ENCODE assay signal across 8 cellular contexts in the genomic region with DNA sequence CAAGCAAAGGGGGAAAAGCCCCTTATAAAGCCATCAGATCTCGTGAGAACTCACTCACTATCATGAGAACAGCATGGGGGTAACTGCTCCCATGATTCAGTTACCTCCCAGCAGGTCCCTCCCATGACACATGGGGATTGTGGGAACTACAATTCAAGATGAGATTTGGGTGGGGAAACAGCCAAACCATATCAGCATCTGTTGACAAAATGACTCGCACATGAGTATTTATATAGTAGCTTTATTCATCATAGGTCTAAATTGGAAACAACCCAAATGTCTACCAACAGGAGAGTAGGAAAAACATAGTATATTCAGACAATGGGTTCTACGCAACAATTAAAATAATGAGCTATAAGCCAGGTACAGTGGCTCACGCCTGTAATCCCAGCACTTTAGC. TPM values are rescaled to one million over a fixed set of nuclear protein-coding genes. Genes with fewer than 3 reads are reported as not detected.
A peak's percentile ranks its signal among the peaks of the same experiment; 100 is the strongest.
DNase-seq lines count a peak whose midpoint lies in the region; ATAC-seq, FAIRE-seq and TF ChIP-seq lines count a peak whose summit lies in the region.
"Not testable (repeated sequence)": the region's sequence is repeated elsewhere in the genome, so short reads cannot be mapped to it uniquely, and the experiment has no call there.

No MANE protein-coding gene starts in this region.

- not testable (repeated sequence) for H3K4me3 ChIP-seq in PC-3 (ENCODE audit: low read length); astrocyte (ENCODE audit: insufficient read depth, low read depth, low read length); fibroblast of lung (replicated peaks in 1 of 4; ENCODE audit: control extremely low read depth in 1 of 4, insufficient read depth in 1 of 4, low read depth in 3 of 4, low read length in 4 of 4); naive thymus-derived CD4-positive, alpha-beta T cell (ENCODE audit: low read length)

- not testable (repeated sequence) for H3K9me3 ChIP-seq in PC-3 (ENCODE audit: low read length); astrocyte (ENCODE audit: insufficient read depth, low read depth, low read length); fibroblast of lung (ENCODE audit: control insufficient read depth, insufficient read depth, low read depth, low read length); naive thymus-derived CD4-positive, alpha-beta T cell (ENCODE audit: control insufficient read depth in 2 of 3, low read length in 3 of 3)

- not testable (repeated sequence) for H3K4me3 Mint-ChIP-seq in WTC11; astrocyte (ENCODE audit: unreplicated experiment); naive thymus-derived CD4-positive, alpha-beta T cell

- intact Hi-C loops in PC-3 (cut with micrococcal nuclease): loop anchor here (5.0 kb wide), 1 partner anchor 45 kb away; a partner anchor contains a TSS
- intact Hi-C loops in naive thymus-derived CD4-positive, alpha-beta T cell (cut with micrococcal nuclease): loop anchor here in 1 of 2 donors (5.0 kb wide), 2 partner anchors 45 to 65 kb away; a partner anchor contains a TSS

- H3K9ac ChIP-seq in PC-3 (ENCODE audit: low read length); astrocyte (ENCODE audit: low read length); fibroblast of lung (ENCODE audit: insufficient read depth, low read length): not testable (repeated sequence)

- ATAC-seq in PC-3: peak; percentile 93
- not testable (repeated sequence) for ATAC-seq in WTC11; naive thymus-derived CD4-positive, alpha-beta T cell

- 0 out of 2 replicates have a peak overlapping the region, but pooled peaks have one; percentile 33 for H3K27ac Mint-ChIP-seq in WTC11
- H3K27ac Mint-ChIP-seq in astrocyte (ENCODE audit: unreplicated experiment): not testable (repeated sequence)
- peak overlapping the region in 7 of 9 donors; percentile 5 to 85 (median 76) for H3K27ac Mint-ChIP-seq in naive thymus-derived CD4-positive, alpha-beta T cell

- H3K36me3 ChIP-seq in PC-3 (ENCODE audit: low read depth, low read length): peaks cover 36% of the 10 kb centered on the region
- H3K36me3 ChIP-seq in astrocyte (ENCODE audit: insufficient read depth, low read length); fibroblast of lung (ENCODE audit: control insufficient read depth, insufficient read depth, low read length): not testable (repeated sequence)
- H3K36me3 ChIP-seq in naive thymus-derived CD4-positive, alpha-beta T cell (ENCODE audit: control insufficient read depth in 2 of 3, insufficient read depth in 3 of 3, low read length in 3 of 3): peaks cover 16 to 70% (median 24%) of the 10 kb centered on the region in 3 experiments

- not testable (repeated sequence) for H3K4me2 ChIP-seq in PC-3 (ENCODE audit: low read length); astrocyte (ENCODE audit: low read length); fibroblast of lung (ENCODE audit: extremely low read depth, insufficient read depth, low read length)

- CTCF ChIA-PET in PC-3 (lab: Charles Lee): interaction anchor here (0.6 to 1.0 kb wide), 2 partner anchors 116 to 312 kb away, joined by 4 to 8 read pairs; no protein-coding TSS in a partner anchor
- CTCF ChIA-PET in WTC11 (lab: Charles Lee); naive thymus-derived CD4-positive, alpha-beta T cell (lab: Charles Lee): not testable (repeated sequence)

- H3K79me2 ChIP-seq in PC-3 (ENCODE audit: low read length); astrocyte (ENCODE audit: insufficient read depth, low read length); fibroblast of lung (ENCODE audit: control insufficient read depth, insufficient read depth, low read length): not testable (repeated sequence)

- not testable (repeated sequence) for H2AFZ ChIP-seq in PC-3 (ENCODE audit: low read length); astrocyte (ENCODE audit: low read depth, low read length); fibroblast of lung (ENCODE audit: low read length)

- BruUV-seq in PC-3 (replicated peaks; lab: Mats Ljungman, UMichigan): not testable (repeated sequence)

- H3K27me3 ChIP-seq in PC-3 (ENCODE audit: low read length); astrocyte (ENCODE audit: insufficient read depth, low read length); fibroblast of lung (ENCODE audit: control insufficient read depth, insufficient read depth, low read length); naive thymus-derived CD4-positive, alpha-beta T cell (ENCODE audit: control insufficient read depth in 2 of 2, insufficient read depth in 2 of 2, low read length in 2 of 2): not testable (repeated sequence)

- not testable (repeated sequence) for H4K20me1 ChIP-seq in PC-3 (ENCODE audit: low read length); astrocyte (ENCODE audit: insufficient read depth, low read length); fibroblast of lung (ENCODE audit: control insufficient read depth, extremely low read depth, insufficient read depth, low read length)

- not testable (repeated sequence) for FAIRE-seq in astrocyte (lab: Jason Lieb, UNC)

- not testable (repeated sequence) for H3K4me1 ChIP-seq in PC-3 (ENCODE audit: insufficient read depth, low read length); astrocyte (ENCODE audit: insufficient read depth, low read length); fibroblast of lung (ENCODE audit: control insufficient read depth, extremely low read depth, insufficient read depth, low read length)
- peaks cover 0 to 15% of the 10 kb centered on the region in 2 donors for H3K4me1 ChIP-seq in naive thymus-derived CD4-positive, alpha-beta T cell (ENCODE audit: control insufficient read depth in 2 of 2, insufficient read depth in 2 of 2, low read length in 2 of 2)

- H3K9me2 ChIP-seq in PC-3 (replicated peaks; ENCODE audit: low read length): not testable (repeated sequence)

- peaks cover 14% of the 10 kb centered on the region for H3K36me3 Mint-ChIP-seq in WTC11
- H3K36me3 Mint-ChIP-seq in astrocyte (ENCODE audit: low read depth, unreplicated experiment): peaks cover 26% of the 10 kb centered on the region
- peaks cover 25 to 69% (median 63%) of the 10 kb centered on the region in 5 donors for H3K36me3 Mint-ChIP-seq in naive thymus-derived CD4-positive, alpha-beta T cell

- peak; percentile 9 for DNase-seq in AG08395 (ENCODE audit: low spot score)
- peak; percentile 54 for DNase-seq in EL
- DNase-seq in HS-27A (ENCODE audit: low read depth): peak; percentile 4
- peak; percentile 88 for DNase-seq in PC-3
- not testable (repeated sequence) for DNase-seq in WTC11 (ENCODE audit: low spot score); naive thymus-derived CD4-positive, alpha-beta T cell
- DNase-seq in astrocyte (ENCODE audit: low read depth): peak; percentile 23
- peak; percentile 25 to 36 for DNase-seq in fibroblast of lung (ENCODE audit: low read depth in 2 of 2)

- not testable (repeated sequence) for H3F3A ChIP-seq in PC-3 (ENCODE audit: low read length, unreplicated experiment)

- H3K4me1 Mint-ChIP-seq in WTC11 (peaks cover 43% of the 10 kb centered on the region), astrocyte (ENCODE audit: low read depth, unreplicated experiment) (peaks cover 12% of the 10 kb centered on the region)
- peaks cover 21 to 55% (median 42%) of the 10 kb centered on the region in 7 donors for H3K4me1 Mint-ChIP-seq in naive thymus-derived CD4-positive, alpha-beta T cell

- H3K9me3 Mint-ChIP-seq in WTC11; astrocyte (ENCODE audit: unreplicated experiment): not testable (repeated sequence)
- H3K9me3 Mint-ChIP-seq in naive thymus-derived CD4-positive, alpha-beta T cell: peaks cover 0 to 11% (median 0%) of the 10 kb centered on the region in 11 donors

- POLR2A ChIA-PET in PC-3 (lab: Charles Lee; ENCODE audit: unreplicated experiment); WTC11 (lab: Charles Lee); naive thymus-derived CD4-positive, alpha-beta T cell (lab: Charles Lee): not testable (repeated sequence)

- TF ChIP-seq CTCF in PC-3 (conservative IDR thresholded peaks at IDR 0.05; ENCODE audit: low read depth, low read length); WTC11 (IDR thresholded peaks at IDR 0.05); astrocyte (IDR thresholded peaks at IDR 0.05; ENCODE audit: insufficient read depth, low read depth, low read length); fibroblast of lung (conservative IDR thresholded peaks at IDR 0.05 in 1 of 2, IDR thresholded peaks at IDR 0.05 in 1 of 2; ENCODE audit: low read depth in 1 of 2, low read length in 2 of 2): not testable (repeated sequence)

- peak overlapping the region; percentile 71 for H3K27ac ChIP-seq in PC-3 (ENCODE audit: low read length)
- H3K27ac ChIP-seq in astrocyte (ENCODE audit: low read depth, low read length); fibroblast of lung (ENCODE audit: insufficient read depth, low read length); naive thymus-derived CD4-positive, alpha-beta T cell (ENCODE audit: low read depth, low read length): not testable (repeated sequence)

- not testable (repeated sequence) for H3K27me3 Mint-ChIP-seq in WTC11 (ENCODE audit: low read depth); astrocyte (ENCODE audit: low read depth, unreplicated experiment); naive thymus-derived CD4-positive, alpha-beta T cell

RNA-seq across cellular contexts. Expression of a gene that starts 40.5 kb away (rescaled TPM):
- total RNA-seq in PC-3 (2014; rRNA removed): 23.0 and 25.6 TPM in 2 replicates
- total RNA-seq in WTC11 (2021): 16.9 to 23.3 TPM (median 16.9 TPM) in 3 replicates
- total RNA-seq in astrocyte: 15.4 and 17.7 TPM in 2 replicates
- 2.3 and 5.0 TPM in 2 replicates for total RNA-seq in fibroblast of lung
- polyA plus RNA-seq in fibroblast of lung: 12.9 and 17.3 TPM in 2 replicates
- 5.9 and 9.2 TPM in 2 replicates for polyA plus RNA-seq in fibroblast of lung (2012)
- polyA minus RNA-seq in fibroblast of lung (ENCODE audit: low replicate concordance): 4.0 and 13.0 TPM in 2 replicates
- total RNA-seq in naive thymus-derived CD4-positive, alpha-beta T cell: 100 to 1,000 TPM in 4 of 5 experiments, 10 to 100 TPM in 1; 68.5 to 247 (median 183) TPM
- polyA plus RNA-seq in naive thymus-derived CD4-positive, alpha-beta T cell: 100 to 1,000 TPM; 171 to 179 TPM

RNA-seq across cellular contexts. Expression of a gene that starts 46.5 kb away (rescaled TPM):
- total RNA-seq in PC-3 (2014; rRNA removed) (35.2 and 43.7 TPM in 2 replicates), WTC11 (2021) (11.2 to 11.3 TPM (median 11.2 TPM) in 3 replicates), astrocyte (45.1 and 47.2 TPM in 2 replicates), fibroblast of lung (25.9 and 85.2 TPM in 2 replicates)
- 42.0 and 65.3 TPM in 2 replicates for polyA plus RNA-seq in fibroblast of lung
- 27.8 and 42.7 TPM in 2 replicates for polyA plus RNA-seq in fibroblast of lung (2012)
- 89.4 and 143 TPM in 2 replicates for polyA minus RNA-seq in fibroblast of lung (ENCODE audit: low replicate concordance)
- total RNA-seq in naive thymus-derived CD4-positive, alpha-beta T cell: 10 to 100 TPM; 35.5 to 65.0 (median 54.5) TPM
- polyA plus RNA-seq in naive thymus-derived CD4-positive, alpha-beta T cell: 100 to 1,000 TPM in 1 of 2 donors, 10 to 100 TPM in 1; 84.1 to 127 TPM

RNA-seq across cellular contexts. Expression of a gene that starts 48.5 kb away (rescaled TPM):
- total RNA-seq in PC-3 (2014; rRNA removed): 12.8 and 14.9 TPM in 2 replicates
- total RNA-seq in WTC11 (2021): 9.9 to 12.8 TPM (median 10.1 TPM) in 3 replicates
- total RNA-seq in astrocyte: 9.2 and 9.5 TPM in 2 replicates
- 3.3 and 7.9 TPM in 2 replicates for total RNA-seq in fibroblast of lung
- polyA plus RNA-seq in fibroblast of lung: 8.5 and 8.9 TPM in 2 replicates
- 7.0 and 8.1 TPM in 2 replicates for polyA plus RNA-seq in fibroblast of lung (2012)
- polyA minus RNA-seq in fibroblast of lung (ENCODE audit: low replicate concordance): 4.6 and 7.0 TPM in 2 replicates
- 1 to 10 TPM; 3.1 to 6.4 (median 5.3) TPM for total RNA-seq in naive thymus-derived CD4-positive, alpha-beta T cell
- polyA plus RNA-seq in naive thymus-derived CD4-positive, alpha-beta T cell: 10 to 100 TPM in 1 of 2 donors, 1 to 10 TPM in 1; 5.3 to 10.1 TPM
